In the genomic region with DNA sequence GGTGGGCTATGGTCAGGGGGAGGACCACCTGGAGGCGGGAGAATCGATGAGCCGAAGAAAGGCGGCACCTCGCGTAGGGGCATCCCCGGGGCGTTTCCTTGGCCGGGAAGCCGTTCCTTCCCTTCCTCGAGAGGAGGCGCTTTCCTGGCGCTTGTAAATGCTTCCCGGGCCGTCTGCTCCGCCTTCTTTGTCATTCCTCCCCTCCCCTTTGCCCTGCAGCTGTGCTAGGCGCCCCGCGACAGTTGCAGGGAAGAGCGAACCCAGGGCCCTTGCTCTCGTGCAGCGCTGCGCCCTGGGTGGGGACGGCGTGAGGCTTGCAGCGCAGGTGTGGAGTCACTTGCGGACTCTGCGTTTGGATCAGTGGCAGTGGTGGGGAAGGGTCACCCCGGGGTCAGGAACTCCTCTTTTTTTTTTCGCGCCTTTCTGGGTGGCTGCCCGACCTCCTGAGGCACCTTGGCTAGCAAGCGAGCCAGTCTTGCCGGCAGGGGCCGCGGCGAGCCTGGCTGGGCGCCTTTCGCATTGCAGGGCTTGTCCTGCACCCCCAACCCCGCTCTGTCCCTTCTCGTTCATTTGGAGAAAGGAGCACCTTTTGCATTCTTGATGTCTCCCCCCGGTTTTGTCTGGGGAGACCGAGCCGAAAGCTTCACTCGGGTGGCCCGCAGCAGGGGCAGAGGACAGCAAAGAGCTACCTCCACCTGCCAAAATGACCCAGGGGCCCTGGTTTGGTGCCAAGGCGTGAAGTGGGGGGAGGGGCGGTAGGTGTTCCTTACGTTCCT, we compare ENCODE assay signal across 8 cellular contexts. TPM values are rescaled to one million over a fixed set of nuclear protein-coding genes. Genes with fewer than 3 reads are reported as not detected.
DNase-seq lines count a peak whose midpoint lies in the region; ATAC-seq and TF ChIP-seq lines count a peak whose summit lies in the region.

No MANE protein-coding gene starts in this region.

- no peak overlapping the region for H3K27ac ChIP-seq in mesodermal cell (ENCODE audit: low read depth, low read length, severe bottlenecking)
- H3K27ac ChIP-seq in upper lobe of left lung, result peak overlapping the region; percentile 81 to 90 (median 89)

- no peak for TF ChIP-seq EP300 in upper lobe of left lung (IDR thresholded peaks at IDR 0.05)

- H3K9me3 ChIP-seq in mesodermal cell (ENCODE audit: control insufficient read depth, low read length), result no peaks in the 10 kb centered on the region
- no peaks in the 10 kb centered on the region for H3K9me3 ChIP-seq in upper lobe of left lung

- H3K4me1 Mint-ChIP-seq in endothelial cell (ENCODE audit: unreplicated experiment), result peaks cover 13% of the 10 kb centered on the region

- peaks cover 4% of the 10 kb centered on the region for H3K36me3 Mint-ChIP-seq in endothelial cell (ENCODE audit: low read depth, unreplicated experiment)

- H3K27ac Mint-ChIP-seq in endothelial cell (ENCODE audit: unreplicated experiment), result no peak overlapping the region

- peak; percentile 86 for DNase-seq in AG08395 (ENCODE audit: low spot score)
- DNase-seq in HuH-7.5 (ENCODE audit: low spot score), result peak; percentile 57
- DNase-seq in SK-N-DZ (ENCODE audit: low spot score), result peak; percentile 77
- DNase-seq in endothelial cell (ENCODE audit: low spot score), result peak; percentile 63
- DNase-seq in upper lobe of left lung, result peak; percentile 83 to 89
- DNase-seq in activated CD4-positive, CD25-positive, alpha-beta regulatory T cell (lab: John Stamatoyannopoulos, UW), result no peak

- ATAC-seq in GM18505 (IDR thresholded peaks at IDR 0.05; ENCODE audit: unreplicated experiment), result peak; percentile 26
- ATAC-seq in upper lobe of left lung (ENCODE audit: low FRiP score in 2 of 2), result peak; percentile 86 to 87

- TF ChIP-seq CTCF in endothelial cell (IDR thresholded peaks at IDR 0.05; ENCODE audit: unreplicated experiment) (no peak), upper lobe of left lung (IDR thresholded peaks at IDR 0.05) (peak in 1 of 6 experiments; percentile 36)

- peak overlapping the region; percentile 56 for H3K4me3 ChIP-seq in mesodermal cell (ENCODE audit: extremely low read depth, insufficient read depth, low read length, poor library complexity, severe bottlenecking)
- H3K4me3 ChIP-seq in upper lobe of left lung, result peak overlapping the region; percentile 64 to 89 (median 84)

- H3K27me3 Mint-ChIP-seq in endothelial cell (ENCODE audit: unreplicated experiment), result peaks cover 6% of the 10 kb centered on the region

- H3K4me1 ChIP-seq in mesodermal cell (ENCODE audit: control insufficient read depth, insufficient read depth, low read length, poor library complexity, severe bottlenecking) (peaks cover 6% of the 10 kb centered on the region), upper lobe of left lung (peaks cover 9 to 28% (median 21%) of the 10 kb centered on the region in 4 donors)

- WGBS in mesodermal cell (ENCODE audit: insufficient coverage in 2 of 2), 2 experiments, result 1 to 2% methylated on average over 41 to 42 of the region's 49 CpGs
- WGBS in upper lobe of left lung, 2 donors, result 2 to 3% methylated on average over 43 to 48 of the region's 49 CpGs

- no peaks in the 10 kb centered on the region for H3K36me3 ChIP-seq in mesodermal cell (ENCODE audit: control insufficient read depth, insufficient read depth, low read length)
- no peaks in the 10 kb centered on the region for H3K36me3 ChIP-seq in upper lobe of left lung

- H3K9me3 Mint-ChIP-seq in endothelial cell (ENCODE audit: unreplicated experiment), result no peaks in the 10 kb centered on the region

- no peak for TF ChIP-seq POLR2A in GM18505 (IDR thresholded peaks at IDR 0.05; ENCODE audit: borderline replicate concordance, extremely low read depth, insufficient read depth, insufficient read length)
- TF ChIP-seq POLR2A in upper lobe of left lung (IDR thresholded peaks at IDR 0.05), result peak in 1 of 4 donors; percentile 48

- H3K27me3 ChIP-seq in upper lobe of left lung, result peaks cover 0 to 6% (median 3%) of the 10 kb centered on the region in 4 donors

- H3K4me3 Mint-ChIP-seq in endothelial cell (ENCODE audit: unreplicated experiment), result peak overlapping the region; percentile 91

RNA-seq across cellular contexts. Expression of gene KCNS3, which starts 0.9 kb away (rescaled TPM):
- polyA plus RNA-seq in SK-N-DZ (2014; cell fraction: cytosol; rRNA removed), result 2.4 and 6.5 TPM in 2 replicates
- polyA plus RNA-seq in SK-N-DZ (2014; cell fraction: nucleus; rRNA removed), result 2.2 and 6.9 TPM in 2 replicates
- total RNA-seq in endothelial cell (ENCODE audit: unreplicated experiment) (12.1 TPM), upper lobe of left lung (100 to 1,000 TPM in 1 of 6 donors, 10 to 100 TPM in 5; 34.2 to 110 (median 48.8) TPM)
- polyA plus RNA-seq in mesodermal cell (2013, experiment 1 of 2), result 4.5 TPM
- polyA plus RNA-seq in mesodermal cell (2013, experiment 2 of 2), result 1.6 TPM

Comparison
In these comparisons a context has a peak if more than half of its experiments do, and no peak if none do; other contexts are left out.
1. DNase-seq: peak in AG08395 (single experiment), HuH-7.5 (single experiment), SK-N-DZ (single experiment), endothelial cell (single experiment) and upper lobe of left lung (2 of 2); none in activated CD4-positive, CD25-positive, alpha-beta regulatory T cell (0 of 4).